14 cellular contexts compared by ENCODE assay signal in genomic region chr11:2524446-2525165, GRCh38.
DNase-seq lines count a peak whose midpoint lies in the region; ATAC-seq and TF ChIP-seq lines count a peak whose summit lies in the region.
"Had no signal": no experiment of that assay in that cellular context is flagged by ENCODE, and none has a peak within 500 bp of the region (broad histone marks: within the 10 kb centered on the region; RNA-seq: fewer than 3 reads in every experiment).

No MANE protein-coding gene starts in this region.

- H3K36me3 ChIP-seq in left lung = no peaks in the 10 kb centered on the region
- H3K36me3 ChIP-seq in thyroid gland = no peaks in the 10 kb centered on the region
- H3K36me3 ChIP-seq: esophagus squamous epithelium, prostate gland had no signal

- H3K4me1 Mint-ChIP-seq in activated naive CD8-positive, alpha-beta T cell treated with anti-CD3 and anti-CD28 coated beads, Interleukin-2, amount 10 ng/mL, durations not matched to agents 7 days and 5 days = peaks cover 9% of the 10 kb centered on the region
- H3K4me1 Mint-ChIP-seq in activated naive CD8-positive, alpha-beta T cell treated with anti-CD3 and anti-CD28 coated beads for 36 hours = peaks cover 21% of the 10 kb centered on the region
- H3K4me1 Mint-ChIP-seq in activated CD4-positive, alpha-beta T cell treated with anti-CD3 and anti-CD28 coated beads, Interleukin-2, amount 10 ng/mL, durations not matched to agents 24 days and 14 days = peaks cover 11% of the 10 kb centered on the region

- no peak for TF ChIP-seq POLR2A in thyroid gland (IDR thresholded peaks at IDR 0.05)

- H3K9me3 ChIP-seq in left lung (no peaks in the 10 kb centered on the region), thyroid gland (no peaks in the 10 kb centered on the region)
- H3K9me3 ChIP-seq: esophagus squamous epithelium, prostate gland had no signal

- H3K27ac ChIP-seq in left lung = no peak overlapping the region
- H3K27ac ChIP-seq in thyroid gland = peak overlapping the region; percentile 83 to 96 (median 93)
- H3K27ac ChIP-seq: esophagus squamous epithelium, prostate gland had no signal

- TF ChIP-seq CTCF in left lung (IDR thresholded peaks at IDR 0.05) = no peak
- no peak for TF ChIP-seq CTCF in thyroid gland (IDR thresholded peaks at IDR 0.05)

- no peak overlapping the region for H3K27ac Mint-ChIP-seq in activated naive CD8-positive, alpha-beta T cell treated with anti-CD3 and anti-CD28 coated beads, Interleukin-2, amount 10 ng/mL, durations not matched to agents 7 days and 5 days
- H3K27ac Mint-ChIP-seq in activated naive CD8-positive, alpha-beta T cell treated with anti-CD3 and anti-CD28 coated beads for 36 hours = no peak overlapping the region
- no peak overlapping the region for H3K27ac Mint-ChIP-seq in activated CD4-positive, alpha-beta T cell treated with anti-CD3 and anti-CD28 coated beads, Interleukin-2, amount 10 ng/mL, durations not matched to agents 24 days and 14 days

- no peak for ATAC-seq in activated naive CD8-positive, alpha-beta T cell treated with anti-CD3 and anti-CD28 coated beads, Interleukin-2, amount 10 ng/mL, durations not matched to agents 7 days and 5 days (ENCODE audit: low read depth)
- no peak for ATAC-seq in left lung
- no peak for ATAC-seq in HG02610 (IDR thresholded peaks at IDR 0.05; ENCODE audit: unreplicated experiment)
- ATAC-seq: GM12878; stimulated activated memory B cell treated with anti-CD40 and anti-IgM and Interleukin-4, amounts not matched to agents 10 μg/mL and 1 μg/mL and 100 μg/mL, for 72 hours had no signal

- H3K36me3 Mint-ChIP-seq in activated naive CD8-positive, alpha-beta T cell treated with anti-CD3 and anti-CD28 coated beads, Interleukin-2, amount 10 ng/mL, durations not matched to agents 7 days and 5 days = no peaks in the 10 kb centered on the region
- no peaks in the 10 kb centered on the region for H3K36me3 Mint-ChIP-seq in activated naive CD8-positive, alpha-beta T cell treated with anti-CD3 and anti-CD28 coated beads for 36 hours
- H3K36me3 Mint-ChIP-seq in activated CD4-positive, alpha-beta T cell treated with anti-CD3 and anti-CD28 coated beads, Interleukin-2, amount 10 ng/mL, durations not matched to agents 24 days and 14 days (ENCODE audit: low read depth) = no peaks in the 10 kb centered on the region
- H3K36me3 Mint-ChIP-seq: stimulated activated memory B cell treated with anti-CD40 and anti-IgM and Interleukin-4, amounts not matched to agents 10 μg/mL and 1 μg/mL and 100 μg/mL, for 72 hours had no signal

- H3K4me3 ChIP-seq in left lung (no peak overlapping the region), thyroid gland (replicated peaks in 1 of 3) (no peak overlapping the region)
- H3K4me3 ChIP-seq: esophagus squamous epithelium, GM12878, prostate gland had no signal

- no peaks in the 10 kb centered on the region for H3K9me3 Mint-ChIP-seq in activated naive CD8-positive, alpha-beta T cell treated with anti-CD3 and anti-CD28 coated beads, Interleukin-2, amount 10 ng/mL, durations not matched to agents 7 days and 5 days
- no peaks in the 10 kb centered on the region for H3K9me3 Mint-ChIP-seq in activated naive CD8-positive, alpha-beta T cell treated with anti-CD3 and anti-CD28 coated beads for 36 hours
- H3K9me3 Mint-ChIP-seq in activated CD4-positive, alpha-beta T cell treated with anti-CD3 and anti-CD28 coated beads, Interleukin-2, amount 10 ng/mL, durations not matched to agents 24 days and 14 days = no peaks in the 10 kb centered on the region
- H3K9me3 Mint-ChIP-seq: stimulated activated memory B cell treated with anti-CD40 and anti-IgM and Interleukin-4, amounts not matched to agents 10 μg/mL and 1 μg/mL and 100 μg/mL, for 72 hours had no signal

- 30 to 47% methylated on average over 7 to 11 of the region's 15 CpGs for WGBS in thyroid gland, 2 donors

- no peaks in the 10 kb centered on the region for H3K27me3 ChIP-seq in left lung
- H3K27me3 ChIP-seq in thyroid gland = no peaks in the 10 kb centered on the region

- intact Hi-C loops in left lung (cut with DNase I) = loop anchor here (5.0 to 10.0 kb wide), 2 partner anchors 97 to 220 kb away; partner anchors contain the start of genes C11orf21 (in 1 of the 2) and TSPAN32 (in 1 of the 2)
- intact Hi-C loops in thyroid gland (cut with DNase I) = loop anchor here (5.0 to 10.0 kb wide), 2 partner anchors 222 to 320 kb away; partner anchors contain the start of genes C11orf21 and TSPAN32
- intact Hi-C loops in activated CD4-positive, alpha-beta T cell treated with anti-CD3 and anti-CD28 coated beads, Interleukin-2, amount 10 ng/mL, durations not matched to agents 24 days and 14 days (cut with micrococcal nuclease) = no loop called here

- H3K27me3 Mint-ChIP-seq in activated naive CD8-positive, alpha-beta T cell treated with anti-CD3 and anti-CD28 coated beads, Interleukin-2, amount 10 ng/mL, durations not matched to agents 7 days and 5 days = no peaks in the 10 kb centered on the region
- H3K27me3 Mint-ChIP-seq in activated naive CD8-positive, alpha-beta T cell treated with anti-CD3 and anti-CD28 coated beads for 36 hours = no peaks in the 10 kb centered on the region
- no peaks in the 10 kb centered on the region for H3K27me3 Mint-ChIP-seq in activated CD4-positive, alpha-beta T cell treated with anti-CD3 and anti-CD28 coated beads, Interleukin-2, amount 10 ng/mL, durations not matched to agents 24 days and 14 days
- H3K27me3 Mint-ChIP-seq: stimulated activated memory B cell treated with anti-CD40 and anti-IgM and Interleukin-4, amounts not matched to agents 10 μg/mL and 1 μg/mL and 100 μg/mL, for 72 hours had no signal

- POLR2A ChIA-PET in activated naive CD8-positive, alpha-beta T cell treated with anti-CD3 and anti-CD28 coated beads, Interleukin-2, amount 10 ng/mL, durations not matched to agents 7 days and 5 days (lab: Charles Lee) = no interaction called here

- no peak overlapping the region for H3K4me3 Mint-ChIP-seq in activated naive CD8-positive, alpha-beta T cell treated with anti-CD3 and anti-CD28 coated beads, Interleukin-2, amount 10 ng/mL, durations not matched to agents 7 days and 5 days
- H3K4me3 Mint-ChIP-seq in activated naive CD8-positive, alpha-beta T cell treated with anti-CD3 and anti-CD28 coated beads for 36 hours = no peak overlapping the region
- no peak overlapping the region for H3K4me3 Mint-ChIP-seq in activated CD4-positive, alpha-beta T cell treated with anti-CD3 and anti-CD28 coated beads, Interleukin-2, amount 10 ng/mL, durations not matched to agents 24 days and 14 days
- H3K4me3 Mint-ChIP-seq: stimulated activated memory B cell treated with anti-CD40 and anti-IgM and Interleukin-4, amounts not matched to agents 10 μg/mL and 1 μg/mL and 100 μg/mL, for 72 hours had no signal

- peak; percentile 18 for DNase-seq in activated naive CD8-positive, alpha-beta T cell treated with anti-CD3 and anti-CD28 coated beads, Interleukin-2, amount 10 ng/mL, durations not matched to agents 7 days and 5 days
- DNase-seq in activated naive CD8-positive, alpha-beta T cell treated with anti-CD3 and anti-CD28 coated beads for 36 hours = no peak
- DNase-seq in activated T-cell treated with anti-CD3 and anti-CD28 coated beads, Interleukin-2, amount 50 U/mL, for 48 hours = peak; percentile 7 to 11
- DNase-seq in left lung = peak; percentile 27 to 53
- DNase-seq in thyroid gland = peak; percentile 22 to 38
- no peak for DNase-seq in activated CD4-positive, alpha-beta T cell treated with anti-CD3 and anti-CD28 coated beads, Interleukin-2, amount 10 ng/mL, durations not matched to agents 24 days and 14 days
- no peak for DNase-seq in NCI-H1436 treated with DMSO at 0.1 percent for 48 hours (lab: John Stamatoyannopoulos, UW)
- DNase-seq: esophagus squamous epithelium, mesenchymal stem cell, SW 1271 had no signal

- H3K4me1 ChIP-seq in left lung (peaks cover 0 to 14% of the 10 kb centered on the region in 2 donors), thyroid gland (peaks cover 63 to 82% of the 10 kb centered on the region in 2 donors)
- H3K4me1 ChIP-seq: prostate gland had no signal

Comparison
In these comparisons a context has a peak if more than half of its experiments do, and no peak if none do; other contexts are left out.
1. DNase-seq: peak in activated naive CD8-positive, alpha-beta T cell treated with anti-CD3 and anti-CD28 coated beads, Interleukin-2, amount 10 ng/mL, durations not matched to agents 7 days and 5 days (single experiment), activated T-cell treated with anti-CD3 and anti-CD28 coated beads, Interleukin-2, amount 50 U/mL, for 48 hours (2 of 2), left lung (2 of 2) and thyroid gland (2 of 2); none in activated naive CD8-positive, alpha-beta T cell treated with anti-CD3 and anti-CD28 coated beads for 36 hours (single experiment), activated CD4-positive, alpha-beta T cell treated with anti-CD3 and anti-CD28 coated beads, Interleukin-2, amount 10 ng/mL, durations not matched to agents 24 days and 14 days (single experiment) and NCI-H1436 treated with DMSO at 0.1 percent for 48 hours (single experiment).
2. H3K27ac ChIP-seq: peak in thyroid gland (3 of 3); none in left lung (0 of 2).